1 cellular context compared by ENCODE assay signal in genomic region chr19:2867025-2867991, GRCh38.
TF ChIP-seq lines count a peak whose summit lies in the region.

Gene ZNF556 (plus strand): TSS chr19:2867335. CDS start chr19:2867422, 87 bp downstream.

TF ChIP-seq in HepG2, 621 proteins besides CTCF, POLR2A, EP300 and RAD21 (continued from another document and continues in another):
- TF ChIP-seq ZBED4 (CRISPR knock-in tag; IDR thresholded peaks at IDR 0.05; ENCODE audit: borderline replicate concordance) (no peak; the same call in 1 of the 2 replicates), ZUFSP (CRISPR knock-in tag; IDR thresholded peaks at IDR 0.05; ENCODE audit: borderline replicate concordance) (no peak), ZNF7 (CRISPR knock-in tag; IDR thresholded peaks at IDR 0.05) (no peak), CEBPB (IDR thresholded peaks at IDR 0.05; ENCODE audit: borderline replicate concordance, low read depth, low read length) (no peak), ZBTB49 (CRISPR knock-in tag; IDR thresholded peaks at IDR 0.05; ENCODE audit: borderline replicate concordance) (no peak), ZNF775 (CRISPR knock-in tag; IDR thresholded peaks at IDR 0.05; ENCODE audit: borderline replicate concordance) (no peak), ZBTB46 (CRISPR knock-in tag; IDR thresholded peaks at IDR 0.05; ENCODE audit: borderline replicate concordance) (no peak), EHMT2 (IDR thresholded peaks at IDR 0.05; ENCODE audit: borderline replicate concordance, low read depth, low read length) (no peak; the same call in 1 of the 2 replicates), ATF7 (IDR thresholded peaks at IDR 0.05) (no peak), ATF7 (CRISPR knock-in tag; IDR thresholded peaks at IDR 0.05) (no peak), ZFP41 (CRISPR knock-in tag; IDR thresholded peaks at IDR 0.05; ENCODE audit: borderline replicate concordance) (peak; percentile 70; the same call in 1 of the 2 replicates), CBX2 (IDR thresholded peaks at IDR 0.05; ENCODE audit: low read depth, low read length) (no peak), CBX2 (CRISPR knock-in tag; IDR thresholded peaks at IDR 0.05; ENCODE audit: low read depth) (no peak), MLX (CRISPR knock-in tag; IDR thresholded peaks at IDR 0.05) (0 out of 2 replicates have a peak, but pooled peaks have one; percentile 21), U2AF1 (optimal IDR thresholded peaks at IDR 0.05; ENCODE audit: low read depth, low read length) (no peak), ZBTB4 (CRISPR knock-in tag; IDR thresholded peaks at IDR 0.05; ENCODE audit: borderline replicate concordance) (no peak), HOXD1 (CRISPR knock-in tag; IDR thresholded peaks at IDR 0.05) (no peak; the same call in 1 of the 2 replicates), ZNF281 (CRISPR knock-in tag; IDR thresholded peaks at IDR 0.05; ENCODE audit: borderline replicate concordance) (no peak; the same call in 1 of the 2 replicates), HBP1 (CRISPR knock-in tag; IDR thresholded peaks at IDR 0.05; ENCODE audit: low read depth) (peak; percentile 53; the same call in 1 of the 2 replicates), CBX1 (IDR thresholded peaks at IDR 0.05; ENCODE audit: low read depth) (peak; percentile 61), JARID2 (CRISPR knock-in tag; IDR thresholded peaks at IDR 0.05; ENCODE audit: insufficient replicate concordance) (no peak), ZNF557 (CRISPR knock-in tag; IDR thresholded peaks at IDR 0.05) (peak; percentile 52; the same call in 1 of the 2 replicates), HNF4A (CRISPR knock-in tag; IDR thresholded peaks at IDR 0.05) (peak; percentile 67), EED (CRISPR knock-in tag; IDR thresholded peaks at IDR 0.05) (no peak), PAXIP1 (CRISPR knock-in tag; conservative IDR thresholded peaks at IDR 0.05) (no peak), ZNF256 (CRISPR knock-in tag; conservative IDR thresholded peaks at IDR 0.05) (0 out of 2 replicates have a peak, but pooled peaks have one; percentile 1), CC2D1A (CRISPR knock-in tag; IDR thresholded peaks at IDR 0.05) (no peak)
